13 cellular contexts compared by ENCODE assay signal in genomic region chr3:150738688-150739087, GRCh38. TPM values are rescaled to one million over a fixed set of nuclear protein-coding genes. Genes with fewer than 3 reads are reported as not detected.
DNase-seq lines count a peak whose midpoint lies in the region; ATAC-seq lines count a peak whose summit lies in the region.
"Had no signal": no experiment of that assay in that cellular context is flagged by ENCODE, and none has a peak within 500 bp of the region (broad histone marks: within the 10 kb centered on the region; RNA-seq: fewer than 3 reads in every experiment).

No MANE protein-coding gene starts in this region.

- H3K36me3 ChIP-seq in esophagus (ENCODE audit: control insufficient read depth in 2 of 2, insufficient read depth in 2 of 2, low read length in 1 of 2) (peaks cover 0 to 12% of the 10 kb centered on the region in 2 donors), subcutaneous abdominal adipose tissue (ENCODE audit: control insufficient read depth in 5 of 5, insufficient read depth in 5 of 5, low read length in 5 of 5) (peaks cover 8 to 20% (median 15%) of the 10 kb centered on the region in 5 donors)

- H3K4me3 Mint-ChIP-seq in activated naive CD4-positive, alpha-beta T cell treated with anti-CD3 and anti-CD28 coated beads, Interleukin-2, amount 50 U/mL, for 24 hours = peak overlapping the region; percentile 77
- H3K4me3 Mint-ChIP-seq: brain had no signal

- no peak overlapping the region for H3K4me3 ChIP-seq in esophagus (ENCODE audit: low read depth in 1 of 2, low read length in 2 of 2)
- no peak overlapping the region for H3K4me3 ChIP-seq in subcutaneous abdominal adipose tissue (ENCODE audit: low read depth in 1 of 5, low read length in 5 of 5)

- peaks cover 29% of the 10 kb centered on the region for H3K36me3 Mint-ChIP-seq in activated naive CD4-positive, alpha-beta T cell treated with anti-CD3 and anti-CD28 coated beads, Interleukin-2, amount 50 U/mL, for 24 hours

- peaks cover 0 to 24% of the 10 kb centered on the region in 2 donors for H3K4me1 ChIP-seq in esophagus (ENCODE audit: control insufficient read depth in 2 of 2, insufficient read depth in 2 of 2, low read length in 1 of 2)
- peaks cover 0 to 48% (median 47%) of the 10 kb centered on the region in 5 donors for H3K4me1 ChIP-seq in subcutaneous abdominal adipose tissue (ENCODE audit: control insufficient read depth in 5 of 5, insufficient read depth in 5 of 5, low read length in 5 of 5)

- no peaks in the 10 kb centered on the region for H3K27me3 Mint-ChIP-seq in activated naive CD4-positive, alpha-beta T cell treated with anti-CD3 and anti-CD28 coated beads, Interleukin-2, amount 50 U/mL, for 24 hours
- H3K27me3 Mint-ChIP-seq: brain, progenitor cell of endocrine pancreas had no signal

- 36 to 37% methylated on average over 4 of the region's 4 CpGs for WGBS in esophagus, 2 donors

- no peak for ATAC-seq in GM19351 (IDR thresholded peaks at IDR 0.05; ENCODE audit: unreplicated experiment)

- H3K27me3 ChIP-seq in esophagus (ENCODE audit: control insufficient read depth in 1 of 2, insufficient read depth in 2 of 2, low read length in 2 of 2) = no peaks in the 10 kb centered on the region
- H3K27me3 ChIP-seq in subcutaneous abdominal adipose tissue (ENCODE audit: control insufficient read depth in 5 of 5, insufficient read depth in 4 of 5, low read length in 5 of 5) = no peaks in the 10 kb centered on the region

- H3K27ac ChIP-seq in esophagus (ENCODE audit: low read depth in 2 of 2, low read length in 1 of 2) = peak overlapping the region; percentile 31 to 45
- H3K27ac ChIP-seq in subcutaneous abdominal adipose tissue (ENCODE audit: low read depth, low read length) = peak overlapping the region; percentile 75
- H3K27ac ChIP-seq: C4-2B had no signal

- peak overlapping the region; percentile 98 for H3K27ac Mint-ChIP-seq in activated naive CD4-positive, alpha-beta T cell treated with anti-CD3 and anti-CD28 coated beads, Interleukin-2, amount 50 U/mL, for 24 hours
- H3K27ac Mint-ChIP-seq: progenitor cell of endocrine pancreas had no signal

- H3K9me3 ChIP-seq in esophagus (ENCODE audit: control insufficient read depth in 2 of 2, insufficient read depth in 1 of 2, low read depth in 1 of 2, low read length in 1 of 2) = peaks cover 0 to 3% of the 10 kb centered on the region in 2 donors
- H3K9me3 ChIP-seq in subcutaneous abdominal adipose tissue (ENCODE audit: control insufficient read depth in 5 of 5, low read length in 5 of 5) = no peaks in the 10 kb centered on the region

- in situ Hi-C loops in SK-MEL-5 (cut with HindIII; ENCODE audit: low pct_unique_long_range_greater_than_20kb, low sequenced_read_pairs) = no loop called here

- H3K9me3 Mint-ChIP-seq in activated naive CD4-positive, alpha-beta T cell treated with anti-CD3 and anti-CD28 coated beads, Interleukin-2, amount 50 U/mL, for 24 hours = no peaks in the 10 kb centered on the region
- H3K9me3 Mint-ChIP-seq: brain had no signal

- no peak overlapping the region for H3K9ac ChIP-seq in subcutaneous abdominal adipose tissue (ENCODE audit: low read length in 5 of 5)

- DNase-seq in activated naive CD4-positive, alpha-beta T cell treated with Interleukin-2 at 50 U/mL for 16 hours = no peak
- peak; percentile 14 for DNase-seq in SK-MEL-5 (ENCODE audit: low read depth, low spot score)
- DNase-seq in NK-92 treated with Interleukin-12 subunit alpha and Interleukin-12 subunit beta, amount 100 ng/mL, for 24 hours (lab: John Stamatoyannopoulos, UW) = no peak
- no peak for DNase-seq in stimulated activated naive CD4-positive, alpha-beta T cell (lab: John Stamatoyannopoulos, UW)
- DNase-seq: left colon, NCI-H1436 treated with DMSO at 0.1 percent for 48 hours had no signal

- H3K4me1 Mint-ChIP-seq in activated naive CD4-positive, alpha-beta T cell treated with anti-CD3 and anti-CD28 coated beads, Interleukin-2, amount 50 U/mL, for 24 hours = peaks cover 77% of the 10 kb centered on the region

RNA-seq across cellular contexts. Expression of gene SIAH2, which starts 24.3 kb away (rescaled TPM):
- total RNA-seq in SK-MEL-5 (2014; rRNA removed; shearing (Covaris generic)) = 19.5 and 22.1 TPM in 2 replicates
- polyA plus RNA-seq in SK-MEL-5 (2015; cell fraction: cytosol; rRNA removed) = 21.8 and 51.1 TPM in 2 replicates
- polyA plus RNA-seq in SK-MEL-5 (2015; cell fraction: nucleus; rRNA removed) = 33.3 and 45.8 TPM in 2 replicates
- 10 to 100 TPM; 16.3 to 32.4 TPM for polyA plus RNA-seq in esophagus

RNA-seq across cellular contexts. Expression of gene ERICH6, which starts 35.0 kb away (rescaled TPM):
- total RNA-seq in SK-MEL-5 (2014; rRNA removed; shearing (Covaris generic)) = not detected in 2 replicates
- polyA plus RNA-seq in SK-MEL-5 (2015; cell fraction: cytosol; rRNA removed) = not detected in 2 replicates
- 0.20 TPM in 1 of 2 replicates, not detected in the other for polyA plus RNA-seq in SK-MEL-5 (2015; cell fraction: nucleus; rRNA removed)
- polyA plus RNA-seq in esophagus = not detected
- total RNA-seq: left colon, progenitor cell of endocrine pancreas had no signal
